9 cellular contexts compared by ENCODE assay signal in the genomic region with DNA sequence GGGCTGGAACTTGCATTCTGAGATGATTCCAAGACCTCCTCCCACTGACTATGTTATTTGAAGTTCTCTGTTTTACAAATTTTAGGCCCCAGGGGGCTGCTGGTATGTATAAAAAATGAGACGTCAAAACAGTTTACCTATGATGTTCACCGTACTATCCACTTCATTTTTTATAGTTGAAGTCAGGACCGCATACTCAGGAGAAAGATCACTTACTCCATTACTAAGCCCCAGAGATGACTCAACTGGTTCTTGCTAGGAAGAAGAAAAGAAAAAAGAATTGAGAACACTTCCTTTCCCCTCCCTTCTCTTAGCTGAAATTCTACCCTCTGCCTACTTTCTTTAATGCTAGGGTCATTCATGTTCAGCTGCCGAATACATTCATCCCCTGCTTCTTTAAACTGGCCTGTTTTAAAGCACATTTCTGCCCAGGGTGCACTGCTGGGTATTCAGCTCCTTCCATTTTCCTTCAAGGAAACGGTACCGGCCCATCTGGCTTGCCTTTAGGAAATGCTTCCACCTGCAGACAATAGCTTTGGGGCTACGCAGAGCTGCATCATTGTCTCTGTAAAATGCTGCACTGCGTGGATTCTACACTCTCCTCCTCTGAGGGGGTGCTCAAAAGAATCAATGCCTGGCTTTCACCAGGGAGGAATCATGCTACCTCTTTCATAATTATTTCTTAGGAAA.
DNase-seq lines count a peak whose midpoint lies in the region; ATAC-seq and TF ChIP-seq lines count a peak whose summit lies in the region.
"Had no signal": no experiment of that assay in that cellular context is flagged by ENCODE, and none has a peak within 500 bp of the region (broad histone marks: within the 10 kb centered on the region; RNA-seq: fewer than 3 reads in every experiment).

No MANE protein-coding gene starts in this region.

- dilution Hi-C loops in mammary epithelial cell (cut with HindIII; ENCODE audit: low sequenced_read_pairs), result no loop called here

- H3K36me3 Mint-ChIP-seq in HFFc6 (ENCODE audit: low read depth), result peaks cover 41% of the 10 kb centered on the region

- TF ChIP-seq CTCF in AG04449 (IDR thresholded peaks at IDR 0.05; ENCODE audit: insufficient read depth, low read length, missing control alignments) (no peak), HFFc6 (IDR thresholded peaks at IDR 0.05) (no peak), mammary epithelial cell (conservative IDR thresholded peaks at IDR 0.05 in 1 of 2, IDR thresholded peaks at IDR 0.05 in 1 of 2; ENCODE audit: extremely low read depth in 1 of 2, insufficient read depth in 1 of 2, low read depth in 1 of 2, low read length in 2 of 2) (no peak)

- H3K9ac ChIP-seq in mammary epithelial cell (ENCODE audit: insufficient read depth, low read length), result no peak overlapping the region

- no peaks in the 10 kb centered on the region for H3K9me3 ChIP-seq in mammary epithelial cell (replicated peaks; ENCODE audit: insufficient read depth, low read length)
- no peaks in the 10 kb centered on the region for H3K9me3 ChIP-seq in mesodermal cell (ENCODE audit: control insufficient read depth, low read length)

- H3K36me3 ChIP-seq in mammary epithelial cell (ENCODE audit: insufficient read depth, low read length) (peaks cover 8% of the 10 kb centered on the region), mesodermal cell (ENCODE audit: control insufficient read depth, insufficient read depth, low read length) (peaks cover 58% of the 10 kb centered on the region)

- intact Hi-C loops in mammary epithelial cell (cut with micrococcal nuclease), result loop anchor here (10.0 kb wide), 2 partner anchors 237 to 327 kb away; partner anchors contain the start of genes CASP3, CENPU and PRIMPOL

- H3K4me3 Mint-ChIP-seq in HFFc6, result no peak overlapping the region

- no peaks in the 10 kb centered on the region for H3K9me3 Mint-ChIP-seq in HFFc6

- in situ Hi-C loops in mammary epithelial cell (cut with MboI; ENCODE audit: low sequenced_read_pairs in 2 of 2) (no loop called here), KBM-7 (cut with MboI; ENCODE audit: low pct_unique_long_range_greater_than_20kb, low sequenced_read_pairs) (no loop called here)

- CTCF ChIA-PET in AG04449 (lab: Yijun Ruan, JAX), result interaction anchor here (0.9 to 1.6 kb wide), 2 partner anchors 20 to 144 kb away, joined by 3 to 6 read pairs; no protein-coding TSS in a partner anchor
- CTCF ChIA-PET in mammary epithelial cell (lab: Charles Lee; ENCODE audit: low non-redundant PET), result interaction anchor here (0.5 to 0.6 kb wide), 2 partner anchors 144 to 173 kb away, joined by 3 read pairs; no protein-coding TSS in a partner anchor

- no TSS peak for BruUV-seq in mammary epithelial cell (replicated peaks; lab: Mats Ljungman, UMichigan)

- no peaks in the 10 kb centered on the region for H3K27me3 ChIP-seq in mammary epithelial cell (ENCODE audit: insufficient read depth, low read length)

- peak; percentile 56 for DNase-seq in AG04449 (ENCODE audit: low read depth, low spot score)
- peak; percentile 77 for DNase-seq in HFFc6
- peak; percentile 72 for DNase-seq in mammary epithelial cell
- DNase-seq in midbrain (lab: John Stamatoyannopoulos, UW), result no peak
- DNase-seq in left lobe of liver (ENCODE audit: low spot score), result no peak
- no peak for DNase-seq in KBM-7
- DNase-seq in UCSD-AML1 (lab: John Stamatoyannopoulos, UW; ENCODE audit: unreplicated experiment), result no peak
- DNase-seq: NCI-H2171 had no signal

- H3K27ac ChIP-seq in mammary epithelial cell (ENCODE audit: insufficient read depth, low read depth, low read length) (peak overlapping the region; percentile 54), mesodermal cell (ENCODE audit: low read depth, low read length, severe bottlenecking) (peak overlapping the region; percentile 3)

- H4K20me1 ChIP-seq in mammary epithelial cell (ENCODE audit: insufficient read depth, low read length), result no peaks in the 10 kb centered on the region

- H3K4me1 ChIP-seq in mammary epithelial cell (ENCODE audit: insufficient read depth, low read length) (peaks cover 30% of the 10 kb centered on the region), mesodermal cell (ENCODE audit: control insufficient read depth, insufficient read depth, low read length, poor library complexity, severe bottlenecking) (peaks cover 14% of the 10 kb centered on the region)

- POLR2A ChIA-PET in AG04449 (lab: Yijun Ruan, JAX), result no interaction called here

- H3K4me2 ChIP-seq in mammary epithelial cell (ENCODE audit: insufficient read depth, low read depth, low read length), result peak overlapping the region; percentile 14

- H3K4me3 ChIP-seq in AG04449 (ENCODE audit: low read depth, low read length), result no peak overlapping the region
- H3K4me3 ChIP-seq in mammary epithelial cell (replicated peaks in 1 of 3; ENCODE audit: insufficient read depth in 1 of 3, low read depth in 2 of 3, low read length in 3 of 3), result no peak overlapping the region
- H3K4me3 ChIP-seq in mesodermal cell (ENCODE audit: extremely low read depth, insufficient read depth, low read length, poor library complexity, severe bottlenecking), result no peak overlapping the region

- peak overlapping the region; percentile 58 for H2AFZ ChIP-seq in mammary epithelial cell (ENCODE audit: low read depth, low read length)

- no peaks in the 10 kb centered on the region for H3K27me3 Mint-ChIP-seq in HFFc6 (ENCODE audit: insufficient read depth)

- H3K27ac Mint-ChIP-seq in HFFc6, result peak overlapping the region; percentile 79

- 32% methylated on average over 7 of the region's 8 CpGs for WGBS in mammary epithelial cell (ENCODE audit: low coverage, missing lambda C conversion rate)
- 48 to 59% methylated on average over 3 to 5 of the region's 8 CpGs for WGBS in mesodermal cell (ENCODE audit: insufficient coverage in 2 of 2), 2 experiments

- no peaks in the 10 kb centered on the region for H3K79me2 ChIP-seq in mammary epithelial cell (ENCODE audit: insufficient read depth, low read length)

- no peak for ATAC-seq in left lobe of liver

- H3K4me1 Mint-ChIP-seq in HFFc6 (ENCODE audit: low read depth), result peaks cover 41% of the 10 kb centered on the region

Comparison
In these comparisons a context has a peak if more than half of its experiments do, and no peak if none do; other contexts are left out.
1. DNase-seq: peak in AG04449 (single experiment), HFFc6 (single experiment) and mammary epithelial cell (single experiment); none in midbrain (single experiment), left lobe of liver (single experiment), KBM-7 (single experiment) and UCSD-AML1 (single experiment).